9 cellular contexts compared by ENCODE assay signal in genomic region chr19:40366697-40367561, GRCh38.
A peak's percentile ranks its signal among the peaks of the same experiment; 100 is the strongest.
DNase-seq lines count a peak whose midpoint lies in the region; ATAC-seq, FAIRE-seq and TF ChIP-seq lines count a peak whose summit lies in the region.
"Had no signal": no experiment of that assay in that cellular context is flagged by ENCODE, and none has a peak within 500 bp of the region (broad histone marks: within the 10 kb centered on the region; RNA-seq: fewer than 3 reads in every experiment).

No MANE protein-coding gene starts in this region.

- TF ChIP-seq CTCF in retinal pigment epithelial cell (conservative IDR thresholded peaks at IDR 0.05; ENCODE audit: low read depth, low read length), result no peak

- H3K4me3 ChIP-seq in iPS-20b (ENCODE audit: low read length) (peak overlapping the region; percentile 65; the same call in 1 of the 2 replicates), retinal pigment epithelial cell (ENCODE audit: low read length) (peak overlapping the region; percentile 65)

- FAIRE-seq in H54 (lab: Jason Lieb, UNC), result no peak

- H3K36me3 ChIP-seq in iPS-20b (ENCODE audit: insufficient read depth, low read depth, low read length), result peaks cover 32% of the 10 kb centered on the region

- no peak overlapping the region for H3K27ac ChIP-seq in iPS-20b (ENCODE audit: low read length)

- no peaks in the 10 kb centered on the region for H3K9me3 ChIP-seq in iPS-20b (ENCODE audit: insufficient read depth, low read depth, low read length)
- H3K9me3 ChIP-seq: prostate gland had no signal

- ATAC-seq in GM21390 (IDR thresholded peaks at IDR 0.05; ENCODE audit: unreplicated experiment) (no peak), HG03159 (IDR thresholded peaks at IDR 0.05; ENCODE audit: unreplicated experiment) (no peak)
- ATAC-seq: activated CD4-positive, alpha-beta T cell treated with anti-CD3 and anti-CD28 coated beads for 36 hours had no signal

- H3K27me3 ChIP-seq in iPS-20b (ENCODE audit: insufficient read depth, low read length), result no peaks in the 10 kb centered on the region

- H3K4me1 ChIP-seq in iPS-20b (ENCODE audit: insufficient read depth, low read length), result peaks cover 9% of the 10 kb centered on the region; the same call in 1 of the 2 replicates
- H3K4me1 ChIP-seq: prostate gland had no signal

- peak overlapping the region; percentile 65; the same call in 1 of the 2 replicates for H3K9ac ChIP-seq in iPS-20b (ENCODE audit: low read depth, low read length)

- peak; percentile 73 for DNase-seq in MV-4-11 (lab: John Stamatoyannopoulos, UW)
- DNase-seq in amygdala (lab: John Stamatoyannopoulos, UW), result peak in 29 of 56 donors; percentile 12 to 68 (median 39)
- no peak for DNase-seq in retinal pigment epithelial cell (ENCODE audit: low read depth)
- DNase-seq in H54 (ENCODE audit: insufficient read length, low spot score), result no peak
- DNase-seq: activated CD4-positive, alpha-beta T cell treated with anti-CD3 and anti-CD28 coated beads for 36 hours had no signal

- TF ChIP-seq POLR2A in H54 (IDR thresholded peaks at IDR 0.05; ENCODE audit: low read depth, low read length), result no peak

Comparison
In these comparisons a context has a peak if more than half of its experiments do, and no peak if none do; other contexts are left out.
1. DNase-seq: peak in MV-4-11 (single experiment) and amygdala (29 of 56); none in retinal pigment epithelial cell (single experiment) and H54 (single experiment).